27 cellular contexts compared by ENCODE assay signal in the genomic region with DNA sequence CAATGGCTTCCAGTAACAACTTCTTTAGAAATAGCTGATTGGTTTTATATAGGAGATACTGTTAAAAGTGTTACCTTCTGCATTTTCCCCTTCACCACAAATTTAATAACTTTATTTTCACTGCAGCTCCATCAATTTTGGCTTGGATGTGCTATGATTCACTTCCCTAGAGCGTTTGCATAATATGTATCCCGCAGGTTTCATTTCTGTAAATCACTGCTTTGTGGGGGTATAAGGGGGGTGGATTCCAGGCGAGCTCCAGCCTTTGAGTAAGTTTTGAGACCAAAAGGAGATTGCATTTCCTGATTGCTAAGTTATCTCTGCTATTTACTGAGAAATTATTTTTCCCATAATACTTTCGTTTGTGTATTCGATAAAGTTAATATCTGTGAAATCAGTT.
A peak's percentile ranks its signal among the peaks of the same experiment; 100 is the strongest.
DNase-seq lines count a peak whose midpoint lies in the region; ATAC-seq and TF ChIP-seq lines count a peak whose summit lies in the region.
"Had no signal": no experiment of that assay in that cellular context is flagged by ENCODE, and none has a peak within 500 bp of the region (broad histone marks: within the 10 kb centered on the region; RNA-seq: fewer than 3 reads in every experiment).

No MANE protein-coding gene starts in this region.

- H3K9me3 ChIP-seq in MG63 (no peaks in the 10 kb centered on the region), mammary epithelial cell (replicated peaks; ENCODE audit: insufficient read depth, low read length) (no peaks in the 10 kb centered on the region)
- no peaks in the 10 kb centered on the region for H3K9me3 ChIP-seq in naive thymus-derived CD4-positive, alpha-beta T cell (ENCODE audit: control insufficient read depth in 2 of 3, low read length in 3 of 3)
- H3K9me3 ChIP-seq: neutrophil, prostate gland, upper lobe of left lung had no signal

- in situ Hi-C loops in mammary epithelial cell (cut with MboI; ENCODE audit: low sequenced_read_pairs in 2 of 2), result no loop called here

- H2AFZ ChIP-seq in mammary epithelial cell (ENCODE audit: low read depth, low read length), result no peak overlapping the region
- H2AFZ ChIP-seq: GM23248 had no signal

- H3K36me3 ChIP-seq in MG63 (no peaks in the 10 kb centered on the region), mammary epithelial cell (ENCODE audit: insufficient read depth, low read length) (no peaks in the 10 kb centered on the region)
- H3K36me3 ChIP-seq in naive thymus-derived CD4-positive, alpha-beta T cell (ENCODE audit: control insufficient read depth in 2 of 3, insufficient read depth in 3 of 3, low read length in 3 of 3), result no peaks in the 10 kb centered on the region
- H3K36me3 ChIP-seq: neutrophil, prostate gland, upper lobe of left lung had no signal

- peaks cover 0 to 2% (median 0%) of the 10 kb centered on the region in 5 donors for H3K27me3 Mint-ChIP-seq in naive thymus-derived CD4-positive, alpha-beta T cell
- H3K27me3 Mint-ChIP-seq in type B pancreatic cell, result no peaks in the 10 kb centered on the region

- H3K27ac Mint-ChIP-seq in naive thymus-derived CD4-positive, alpha-beta T cell, result no peak overlapping the region
- no peak overlapping the region for H3K27ac Mint-ChIP-seq in type B pancreatic cell
- H3K27ac Mint-ChIP-seq: activated CD4-positive, alpha-beta T cell treated with anti-CD3 and anti-CD28 coated beads, Interleukin-2, amount 10 ng/mL, durations not matched to agents 24 days and 14 days; brain; stimulated activated memory B cell treated with anti-CD40 and anti-IgM and Interleukin-4, amounts not matched to agents 10 μg/mL and 1 μg/mL and 100 μg/mL, for 72 hours; T-helper 2 cell treated with Interferon-gamma antibody and Interleukin-4, amounts not matched to agents 5 μg/mL and 100 μg/mL, for 36 hours had no signal

- H4K20me1 ChIP-seq in mammary epithelial cell (ENCODE audit: insufficient read depth, low read length), result no peaks in the 10 kb centered on the region

- H3K27me3 ChIP-seq in MG63, result no peaks in the 10 kb centered on the region
- no peaks in the 10 kb centered on the region for H3K27me3 ChIP-seq in mammary epithelial cell (ENCODE audit: insufficient read depth, low read length)
- H3K27me3 ChIP-seq in naive thymus-derived CD4-positive, alpha-beta T cell (ENCODE audit: control insufficient read depth in 2 of 2, insufficient read depth in 2 of 2, low read length in 2 of 2), result no peaks in the 10 kb centered on the region
- H3K27me3 ChIP-seq: foreskin keratinocyte, neutrophil, upper lobe of left lung had no signal

- BruUV-seq in mammary epithelial cell (replicated peaks; lab: Mats Ljungman, UMichigan), result no TSS peak

- H3K27ac ChIP-seq in mammary epithelial cell (ENCODE audit: insufficient read depth, low read depth, low read length), result no peak overlapping the region
- no peak overlapping the region for H3K27ac ChIP-seq in naive thymus-derived CD4-positive, alpha-beta T cell (ENCODE audit: low read depth, low read length)
- H3K27ac ChIP-seq: C4-2B, foreskin keratinocyte, GM23248, neutrophil, prostate gland, upper lobe of left lung had no signal

- H3K79me2 ChIP-seq in mammary epithelial cell (ENCODE audit: insufficient read depth, low read length), result no peaks in the 10 kb centered on the region

- CTCF ChIA-PET in mammary epithelial cell (lab: Charles Lee; ENCODE audit: low non-redundant PET), result no interaction called here
- CTCF ChIA-PET in naive thymus-derived CD4-positive, alpha-beta T cell (lab: Charles Lee), result no interaction called here

- dilution Hi-C loops in mammary epithelial cell (cut with HindIII; ENCODE audit: low sequenced_read_pairs), result no loop called here

- no peaks in the 10 kb centered on the region for H3K9me3 Mint-ChIP-seq in naive thymus-derived CD4-positive, alpha-beta T cell
- H3K9me3 Mint-ChIP-seq in type B pancreatic cell, result peaks cover 5% of the 10 kb centered on the region
- H3K9me3 Mint-ChIP-seq: activated CD4-positive, alpha-beta T cell treated with anti-CD3 and anti-CD28 coated beads, Interleukin-2, amount 10 ng/mL, durations not matched to agents 24 days and 14 days; T-helper 2 cell treated with Interferon-gamma antibody and Interleukin-4, amounts not matched to agents 5 μg/mL and 100 μg/mL, for 36 hours had no signal

- peak; percentile 40 for ATAC-seq in naive thymus-derived CD4-positive, alpha-beta T cell
- ATAC-seq in GM19397 (IDR thresholded peaks at IDR 0.05; ENCODE audit: unreplicated experiment), result no peak
- ATAC-seq: foreskin keratinocyte; left cardiac atrium; stimulated activated memory B cell treated with anti-CD40 and anti-IgM and Interleukin-4, amounts not matched to agents 10 μg/mL and 1 μg/mL and 100 μg/mL, for 72 hours had no signal

- no peak overlapping the region for H3K4me2 ChIP-seq in mammary epithelial cell (ENCODE audit: insufficient read depth, low read depth, low read length)

- 46% methylated on average over 5 of the region's 5 CpGs for WGBS in mammary epithelial cell (ENCODE audit: low coverage, missing lambda C conversion rate)

- peaks cover 15% of the 10 kb centered on the region for H3K4me1 ChIP-seq in mammary epithelial cell (ENCODE audit: insufficient read depth, low read length)
- no peaks in the 10 kb centered on the region for H3K4me1 ChIP-seq in naive thymus-derived CD4-positive, alpha-beta T cell (ENCODE audit: control insufficient read depth in 2 of 2, insufficient read depth in 2 of 2, low read length in 2 of 2)
- H3K4me1 ChIP-seq: prostate gland, upper lobe of left lung had no signal

- POLR2A ChIA-PET in naive thymus-derived CD4-positive, alpha-beta T cell (lab: Charles Lee), result no interaction called here

- no peaks in the 10 kb centered on the region for H3K36me3 Mint-ChIP-seq in naive thymus-derived CD4-positive, alpha-beta T cell
- H3K36me3 Mint-ChIP-seq in type B pancreatic cell, result peaks cover 5% of the 10 kb centered on the region
- H3K36me3 Mint-ChIP-seq: brain; stimulated activated memory B cell treated with anti-CD40 and anti-IgM and Interleukin-4, amounts not matched to agents 10 μg/mL and 1 μg/mL and 100 μg/mL, for 72 hours had no signal

- H3K4me3 ChIP-seq in MG63 (peak overlapping the region; percentile 1), mammary epithelial cell (replicated peaks in 1 of 3; ENCODE audit: insufficient read depth in 1 of 3, low read depth in 2 of 3, low read length in 3 of 3) (no peak overlapping the region)
- no peak overlapping the region for H3K4me3 ChIP-seq in naive thymus-derived CD4-positive, alpha-beta T cell (ENCODE audit: low read length)
- H3K4me3 ChIP-seq: GM23248, prostate gland, upper lobe of left lung had no signal

- H3K4me3 Mint-ChIP-seq in naive thymus-derived CD4-positive, alpha-beta T cell, result no peak overlapping the region
- no peak overlapping the region for H3K4me3 Mint-ChIP-seq in type B pancreatic cell
- H3K4me3 Mint-ChIP-seq: activated CD4-positive, alpha-beta T cell treated with anti-CD3 and anti-CD28 coated beads, Interleukin-2, amount 10 ng/mL, durations not matched to agents 24 days and 14 days; brain; stimulated activated memory B cell treated with anti-CD40 and anti-IgM and Interleukin-4, amounts not matched to agents 10 μg/mL and 1 μg/mL and 100 μg/mL, for 72 hours; T-helper 2 cell treated with Interferon-gamma antibody and Interleukin-4, amounts not matched to agents 5 μg/mL and 100 μg/mL, for 36 hours had no signal

- peaks cover 0 to 12% (median 0%) of the 10 kb centered on the region in 7 donors for H3K4me1 Mint-ChIP-seq in naive thymus-derived CD4-positive, alpha-beta T cell
- peaks cover 22% of the 10 kb centered on the region for H3K4me1 Mint-ChIP-seq in type B pancreatic cell (ENCODE audit: unreplicated experiment)

- intact Hi-C loops in mammary epithelial cell (cut with micrococcal nuclease), result no loop called here
- intact Hi-C loops in naive thymus-derived CD4-positive, alpha-beta T cell (cut with micrococcal nuclease), result no loop called here
- intact Hi-C loops in cardiac septum (cut with DNase I), result no loop called here

- TF ChIP-seq CTCF in mammary epithelial cell (conservative IDR thresholded peaks at IDR 0.05 in 1 of 2, IDR thresholded peaks at IDR 0.05 in 1 of 2; ENCODE audit: extremely low read depth in 1 of 2, insufficient read depth in 1 of 2, low read depth in 1 of 2, low read length in 2 of 2) (no peak), type B pancreatic cell (conservative IDR thresholded peaks at IDR 0.05) (no peak)

- no peak overlapping the region for H3K9ac ChIP-seq in mammary epithelial cell (ENCODE audit: insufficient read depth, low read length)
- H3K9ac ChIP-seq: GM23248 had no signal

- peak; percentile 32 for DNase-seq in MG63
- peak; percentile 97 for DNase-seq in NOMO-1 treated with DMSO at 0.1 percent for 48 hours (lab: John Stamatoyannopoulos, UW; ENCODE audit: unreplicated experiment)
- peak; percentile 17 for DNase-seq in mammary epithelial cell
- DNase-seq in naive thymus-derived CD4-positive, alpha-beta T cell, result no peak
- DNase-seq in type B pancreatic cell (ENCODE audit: extremely low spot score, unreplicated experiment), result no peak
- DNase-seq in cardiac septum (ENCODE audit: low spot score), result no peak
- DNase-seq: activated CD4-positive, alpha-beta T cell treated with anti-CD3 and anti-CD28 coated beads, Interleukin-2, amount 10 ng/mL, durations not matched to agents 24 days and 14 days; activated effector memory CD4-positive, alpha-beta T cell treated with anti-CD3 and anti-CD28 coated beads, Interleukin-2, amount 50 U/mL, for 16 hours; activated T-cell treated with anti-CD3 and anti-CD28 coated beads, Interleukin-2, amount 50 U/mL, for 1 hour; effector CD8-positive, alpha-beta T cell; foreskin keratinocyte; GM23248; left cardiac atrium; mesendoderm; NCI-H2081; NCI-H2227 treated with DMSO at 0.1 percent for 48 hours; OCI-M1; stimulated activated CD4-positive, alpha-beta T cell treated with anti-CD3 and anti-CD28 coated beads, Interleukin-4, amount 100 ng/mL, for 4 hours; substantia nigra; upper lobe of left lung had no signal

Comparison
In these comparisons a context has a peak if more than half of its experiments do, and no peak if none do; other contexts are left out.
1. DNase-seq: peak in MG63 (single experiment), NOMO-1 treated with DMSO at 0.1 percent for 48 hours (single experiment) and mammary epithelial cell (single experiment); none in naive thymus-derived CD4-positive, alpha-beta T cell (0 of 9), type B pancreatic cell (single experiment) and cardiac septum (single experiment).